1 cellular context compared by ENCODE assay signal in the genomic region with DNA sequence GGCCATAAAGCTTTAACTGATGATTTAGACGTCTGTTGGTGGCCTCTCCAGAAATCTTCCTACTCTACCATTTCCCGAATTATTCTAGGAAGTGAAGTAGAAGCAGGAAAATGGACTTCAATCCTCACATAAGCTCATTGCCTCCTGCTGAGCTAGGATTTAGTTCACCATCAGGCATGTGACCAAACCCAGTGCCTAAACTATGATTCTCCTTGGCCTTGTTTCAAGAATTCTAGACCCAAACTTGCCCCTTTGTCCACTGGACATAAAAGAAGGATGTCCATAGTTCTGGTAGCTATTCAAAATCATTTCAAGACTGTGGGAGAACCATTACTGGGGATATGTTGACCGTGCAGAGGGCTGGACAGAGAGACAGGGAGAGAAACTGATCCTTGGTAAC.
TF ChIP-seq lines count a peak whose summit lies in the region.

No MANE protein-coding gene starts in this region.

TF ChIP-seq in IMR-90, 13 proteins besides CTCF, POLR2A, EP300 and RAD21 (continued from another document):
- TF ChIP-seq, protein P1, sequence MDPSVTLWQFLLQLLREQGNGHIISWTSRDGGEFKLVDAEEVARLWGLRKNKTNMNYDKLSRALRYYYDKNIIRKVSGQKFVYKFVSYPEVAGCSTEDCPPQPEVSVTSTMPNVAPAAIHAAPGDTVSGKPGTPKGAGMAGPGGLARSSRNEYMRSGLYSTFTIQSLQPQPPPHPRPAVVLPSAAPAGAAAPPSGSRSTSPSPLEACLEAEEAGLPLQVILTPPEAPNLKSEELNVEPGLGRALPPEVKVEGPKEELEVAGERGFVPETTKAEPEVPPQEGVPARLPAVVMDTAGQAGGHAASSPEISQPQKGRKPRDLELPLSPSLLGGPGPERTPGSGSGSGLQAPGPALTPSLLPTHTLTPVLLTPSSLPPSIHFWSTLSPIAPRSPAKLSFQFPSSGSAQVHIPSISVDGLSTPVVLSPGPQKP (IDR thresholded peaks at IDR 0.05; ENCODE audit: borderline replicate concordance, low read depth, low read length) = no peak
- TF ChIP-seq CEBPB (IDR thresholded peaks at IDR 0.05; ENCODE audit: low read depth, low read length) = no peak
- TF ChIP-seq, protein P2, sequence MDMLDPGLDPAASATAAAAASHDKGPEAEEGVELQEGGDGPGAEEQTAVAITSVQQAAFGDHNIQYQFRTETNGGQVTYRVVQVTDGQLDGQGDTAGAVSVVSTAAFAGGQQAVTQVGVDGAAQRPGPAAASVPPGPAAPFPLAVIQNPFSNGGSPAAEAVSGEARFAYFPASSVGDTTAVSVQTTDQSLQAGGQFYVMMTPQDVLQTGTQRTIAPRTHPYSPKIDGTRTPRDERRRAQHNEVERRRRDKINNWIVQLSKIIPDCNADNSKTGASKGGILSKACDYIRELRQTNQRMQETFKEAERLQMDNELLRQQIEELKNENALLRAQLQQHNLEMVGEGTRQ (IDR thresholded peaks at IDR 0.05; ENCODE audit: low read depth, low read length) = no peak
- no peak for TF ChIP-seq MAFK (IDR thresholded peaks at IDR 0.05; ENCODE audit: low read depth, low read length)
